ENCODE assay signal across 8 cellular contexts in the genomic region with DNA sequence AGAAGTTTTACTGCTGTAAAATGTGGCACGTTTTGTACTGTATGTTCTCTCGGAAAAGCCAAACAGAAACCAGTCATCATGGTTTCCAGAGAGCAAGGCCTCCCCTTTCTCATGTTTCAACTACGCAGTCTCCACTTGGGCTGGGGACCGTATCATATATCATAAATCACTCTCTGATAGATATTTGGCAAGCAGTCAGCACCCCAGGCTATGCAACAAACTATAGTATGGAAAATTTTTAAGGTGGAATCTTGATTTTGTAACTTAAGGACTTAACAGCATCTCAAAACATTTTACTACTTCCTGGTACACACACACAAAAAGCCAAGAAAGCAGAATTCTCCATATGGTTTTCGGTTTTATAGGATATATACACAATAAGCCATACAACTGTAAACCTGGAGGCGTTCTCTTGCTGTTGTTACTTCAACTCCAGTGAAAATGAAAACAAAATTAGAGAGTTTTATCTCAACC.
DNase-seq lines count a peak whose midpoint lies in the region; ATAC-seq and TF ChIP-seq lines count a peak whose summit lies in the region.

No MANE protein-coding gene starts in this region.

- DNase-seq in AG04450 (ENCODE audit: low read depth, low spot score), result peak; percentile 34
- peak; percentile 24 for DNase-seq in NCI-H1694 (lab: John Stamatoyannopoulos, UW)
- no peak for DNase-seq in NK-92 treated with Interleukin-12 subunit alpha and Interleukin-12 subunit beta, amount 100 ng/mL, for 24 hours (lab: John Stamatoyannopoulos, UW)

- no peak for ATAC-seq in HG02970 (IDR thresholded peaks at IDR 0.05; ENCODE audit: low FRiP score, unreplicated experiment)
- ATAC-seq in GM21619 (IDR thresholded peaks at IDR 0.05; ENCODE audit: unreplicated experiment), result no peak
- no peak for ATAC-seq in HG03280 (IDR thresholded peaks at IDR 0.05; ENCODE audit: unreplicated experiment)

- H3K27me3 ChIP-seq in AG04450 (ENCODE audit: control insufficient read depth, insufficient read depth, low read length) (peaks cover 9% of the 10 kb centered on the region), muscle layer of duodenum (ENCODE audit: low read depth, low read length) (no peaks in the 10 kb centered on the region)

- H3K9me3 ChIP-seq in AG04450 (ENCODE audit: control insufficient read depth, insufficient read depth, low read length) (no peaks in the 10 kb centered on the region), muscle layer of duodenum (ENCODE audit: control insufficient read depth in 1 of 2, low read length in 2 of 2) (no peaks in the 10 kb centered on the region)

- no peak for TF ChIP-seq CTCF in AG04450 (IDR thresholded peaks at IDR 0.05; ENCODE audit: low read depth, low read length)

- POLR2A ChIA-PET in AG04450 (lab: Yijun Ruan, JAX), result no interaction called here

- H3K4me1 ChIP-seq in muscle layer of duodenum (ENCODE audit: control insufficient read depth in 1 of 2, insufficient read depth in 2 of 2, low read length in 2 of 2), result peaks cover 5 to 13% of the 10 kb centered on the region in 2 donors

- H3K4me3 ChIP-seq in AG04450 (ENCODE audit: low read depth, low read length) (peak overlapping the region; percentile 51), muscle layer of duodenum (ENCODE audit: low read depth in 1 of 2, low read length in 2 of 2) (peak overlapping the region; percentile 51 to 54)

- CTCF ChIA-PET in AG04450 (lab: Charles Lee), result no interaction called here

- H3K27ac ChIP-seq in AG04450 (ENCODE audit: low read depth, low read length) (no peak overlapping the region), cingulate gyrus (ENCODE audit: low read depth, low read length) (peak overlapping the region; percentile 1), muscle layer of duodenum (ENCODE audit: low read length) (peak overlapping the region; percentile 91)

- no peaks in the 10 kb centered on the region for H3K36me3 ChIP-seq in muscle layer of duodenum (ENCODE audit: control insufficient read depth in 1 of 2, insufficient read depth in 2 of 2, low read length in 2 of 2)
